ENCODE assay signal across 7 cellular contexts in genomic region chr2:218883491-218884490, GRCh38. TPM values are rescaled to one million over a fixed set of nuclear protein-coding genes. Genes with fewer than 3 reads are reported as not detected.
A peak's percentile ranks its signal among the peaks of the same experiment; 100 is the strongest.
DNase-seq lines count a peak whose midpoint lies in the region; ATAC-seq, FAIRE-seq and TF ChIP-seq lines count a peak whose summit lies in the region.

No MANE protein-coding gene starts in this region.

- H3K36me3 ChIP-seq in SU-DHL-6 (ENCODE audit: low read length) (no peaks in the 10 kb centered on the region), smooth muscle cell (ENCODE audit: low read depth) (no peaks in the 10 kb centered on the region)

- DNase-seq in GM19239 (ENCODE audit: insufficient read length, low spot score) (peak; percentile 33), left cardiac atrium (no peak), smooth muscle cell (lab: John Stamatoyannopoulos, UW; ENCODE audit: unreplicated experiment) (peak; percentile 50), CD14-positive monocyte (ENCODE audit: low spot score) (no peak)

- peak overlapping the region in 1 of 2 donors; percentile 77 for H3K4me3 Mint-ChIP-seq in CD14-positive monocyte

- TF ChIP-seq CTCF in SU-DHL-6 (IDR thresholded peaks at IDR 0.05; ENCODE audit: insufficient read depth, low read length, poor library complexity, severe bottlenecking) (no peak), smooth muscle cell (IDR thresholded peaks at IDR 0.05; ENCODE audit: borderline replicate concordance, insufficient read depth, poor library complexity, severe bottlenecking) (no peak), CD14-positive monocyte (IDR thresholded peaks at IDR 0.05) (no peak)

- H3K27me3 ChIP-seq in SU-DHL-6 (ENCODE audit: low read length) = no peaks in the 10 kb centered on the region
- H3K27me3 ChIP-seq in smooth muscle cell (ENCODE audit: low read depth) = peaks cover 36% of the 10 kb centered on the region

- H3K9me3 Mint-ChIP-seq in CD14-positive monocyte = peaks cover 0 to 19% (median 8%) of the 10 kb centered on the region in 7 donors

- H3K4me2 ChIP-seq in SU-DHL-6 (ENCODE audit: low read depth, low read length, poor library complexity, severe bottlenecking) (peak overlapping the region; percentile 91), smooth muscle cell (peak overlapping the region; percentile 83)

- H3K9me2 ChIP-seq in SU-DHL-6 (replicated peaks; ENCODE audit: insufficient read depth, low read length) = no peaks in the 10 kb centered on the region

- intact Hi-C loops in left cardiac atrium (cut with DNase I) = no loop called here
- intact Hi-C loops in CD14-positive monocyte (cut with micrococcal nuclease) = no loop called here

- H2AFZ ChIP-seq in SU-DHL-6 (ENCODE audit: low read depth, low read length, severe bottlenecking) = peak overlapping the region; percentile 44
- peak overlapping the region; percentile 63 for H2AFZ ChIP-seq in smooth muscle cell (ENCODE audit: low read depth)

- H3K9ac ChIP-seq in SU-DHL-6 (ENCODE audit: low read length) = peak overlapping the region; percentile 92
- H3K9ac ChIP-seq in smooth muscle cell (ENCODE audit: low read depth) = no peak overlapping the region

- H4K20me1 ChIP-seq in SU-DHL-6 (ENCODE audit: low read depth, low read length) (no peaks in the 10 kb centered on the region), smooth muscle cell (ENCODE audit: low read depth) (no peaks in the 10 kb centered on the region)

- 8% methylated on average over 49 of the region's 89 CpGs for WGBS in smooth muscle cell (ENCODE audit: low lambda C conversion rate)

- ATAC-seq in left cardiac atrium = peak; percentile 60 to 65
- ATAC-seq in HG03108 (IDR thresholded peaks at IDR 0.05; ENCODE audit: unreplicated experiment) = no peak
- no peak for ATAC-seq in HG03342 (IDR thresholded peaks at IDR 0.05; ENCODE audit: unreplicated experiment)

- peak overlapping the region; percentile 68 for H3K4me3 ChIP-seq in SU-DHL-6 (ENCODE audit: insufficient read depth, low read length, poor library complexity, severe bottlenecking)
- peak overlapping the region; percentile 36 for H3K4me3 ChIP-seq in smooth muscle cell

- H3K4me1 ChIP-seq in smooth muscle cell (ENCODE audit: low read depth) = peaks cover 15% of the 10 kb centered on the region

- H3K27ac ChIP-seq in SU-DHL-6 (ENCODE audit: low read depth, low read length) = peak overlapping the region; percentile 98
- H3K27ac ChIP-seq in smooth muscle cell (ENCODE audit: low read depth) = no peak overlapping the region

- peaks cover 21% of the 10 kb centered on the region for H3K4me1 Mint-ChIP-seq in CD14-positive monocyte

- H3K27ac Mint-ChIP-seq in CD14-positive monocyte = no peak overlapping the region

- peak; percentile 71 for FAIRE-seq in GM19239 (lab: Jason Lieb, UNC)

- peaks cover 70 to 93% (median 73%) of the 10 kb centered on the region in 3 donors for H3K27me3 Mint-ChIP-seq in CD14-positive monocyte (ENCODE audit: low read depth in 3 of 3)

- peaks cover 32% of the 10 kb centered on the region; the same call in 1 of the 2 replicates for H3K79me2 ChIP-seq in SU-DHL-6 (ENCODE audit: insufficient read depth, low read length)
- no peaks in the 10 kb centered on the region for H3K79me2 ChIP-seq in smooth muscle cell (ENCODE audit: low read depth)

- peaks cover 0 to 12% of the 10 kb centered on the region in 2 donors for H3K36me3 Mint-ChIP-seq in CD14-positive monocyte

- H3F3A ChIP-seq in SU-DHL-6 (ENCODE audit: insufficient read depth) (peaks cover 65% of the 10 kb centered on the region), smooth muscle cell (ENCODE audit: low read depth) (no peaks in the 10 kb centered on the region)

- H3K9me3 ChIP-seq in SU-DHL-6 (ENCODE audit: insufficient read depth, low read length) (no peaks in the 10 kb centered on the region), smooth muscle cell (replicated peaks; ENCODE audit: low read depth) (no peaks in the 10 kb centered on the region)

RNA-seq across cellular contexts. Expression of gene WNT10A, which starts 3.1 kb away (rescaled TPM):
- total RNA-seq in left cardiac atrium = under 1 TPM in 1 of 2 donors, not detected in 1; 0.52 TPM
- total RNA-seq in smooth muscle cell = 3.5 and 3.6 TPM in 2 replicates
- polyA plus RNA-seq in smooth muscle cell = 2.3 and 21.2 TPM in 2 replicates
- not detected for polyA plus RNA-seq in CD14-positive monocyte

RNA-seq across cellular contexts. Expression of gene WNT6, which starts 24.2 kb away (rescaled TPM):
- total RNA-seq in left cardiac atrium = 1 to 10 TPM; 1.8 TPM
- total RNA-seq in smooth muscle cell = 9.3 and 12.1 TPM in 2 replicates
- polyA plus RNA-seq in smooth muscle cell = 7.9 and 44.6 TPM in 2 replicates
- under 1 TPM; 0.27 to 0.37 TPM for polyA plus RNA-seq in CD14-positive monocyte

RNA-seq across cellular contexts. Expression of gene PRKAG3, which starts 52.2 kb away (rescaled TPM):
- total RNA-seq in left cardiac atrium = under 1 TPM; 0.10 to 0.18 TPM
- not detected in 2 replicates for total RNA-seq in smooth muscle cell
- polyA plus RNA-seq in smooth muscle cell = not detected in 2 replicates
- not detected for polyA plus RNA-seq in CD14-positive monocyte

Comparison
In these comparisons a context has a peak if more than half of its experiments do, and no peak if none do; other contexts are left out.
1. DNase-seq: peak in GM19239 (single experiment) and smooth muscle cell (single experiment); none in left cardiac atrium (single experiment) and CD14-positive monocyte (single experiment).
2. ATAC-seq: peak in left cardiac atrium (2 of 2); none in HG03108 (single experiment) and HG03342 (single experiment).